Comparison of ENCODE assay signal across 1 cellular context in the genomic region with DNA sequence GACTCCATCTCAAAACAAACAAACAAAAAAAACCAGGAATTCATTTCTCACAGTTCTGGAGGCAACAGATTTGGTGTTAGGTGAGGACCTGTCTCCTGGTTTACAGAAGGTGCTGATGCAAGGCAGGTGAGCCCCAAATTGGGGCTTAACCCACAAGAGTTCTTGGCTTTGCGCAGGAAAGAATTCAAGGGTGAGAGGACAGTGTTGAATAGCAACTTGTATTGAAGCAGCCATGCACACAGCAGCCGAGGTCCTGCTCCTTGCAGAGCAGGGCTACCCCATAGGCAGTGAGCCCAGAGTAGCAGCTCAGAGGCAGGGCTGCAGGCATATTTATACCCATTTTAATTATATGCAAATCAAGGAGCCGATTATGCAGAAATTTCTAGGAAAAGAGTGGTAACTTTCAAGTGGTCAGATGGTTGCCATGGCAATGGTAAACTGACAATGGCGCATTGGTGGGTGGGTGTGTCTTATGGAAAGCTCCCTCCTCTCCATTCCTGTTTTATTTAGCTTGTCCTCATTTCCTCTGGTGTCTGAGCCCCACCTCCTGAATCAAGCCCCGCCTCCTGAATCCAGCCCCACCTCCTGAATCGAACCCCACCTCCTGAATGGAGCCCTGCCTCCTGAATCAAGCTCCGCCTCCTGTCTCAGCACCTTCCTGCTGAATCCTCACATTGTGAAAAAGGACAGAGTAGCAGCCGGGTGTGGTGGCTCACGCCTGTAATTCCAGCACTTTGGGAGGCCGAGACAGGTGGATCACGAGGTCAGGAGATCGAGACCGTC.
TF ChIP-seq lines count a peak whose summit lies in the region.

No MANE protein-coding gene starts in this region.

TF ChIP-seq in IMR-90, 13 proteins besides CTCF, POLR2A, EP300 and RAD21:
- no peak for TF ChIP-seq CEBPB (IDR thresholded peaks at IDR 0.05; ENCODE audit: low read depth, low read length)
- no peak for TF ChIP-seq RFX5 (IDR thresholded peaks at IDR 0.05; ENCODE audit: low read depth, low read length)
- TF ChIP-seq CHD1 (IDR thresholded peaks at IDR 0.05; ENCODE audit: low read depth, low read length): no peak
- TF ChIP-seq MAFK (IDR thresholded peaks at IDR 0.05; ENCODE audit: low read depth, low read length): no peak
- TF ChIP-seq USF2 (IDR thresholded peaks at IDR 0.05; ENCODE audit: low read depth, low read length): no peak
- TF ChIP-seq NFE2L2 (IDR thresholded peaks at IDR 0.05; ENCODE audit: low read depth, low read length): no peak
- TF ChIP-seq BHLHE40 (IDR thresholded peaks at IDR 0.05; ENCODE audit: low read depth, low read length): no peak
- no peak for TF ChIP-seq MXI1 (IDR thresholded peaks at IDR 0.05; ENCODE audit: borderline replicate concordance, low read depth, low read length)
- no peak for TF ChIP-seq FOS (IDR thresholded peaks at IDR 0.05; ENCODE audit: low read depth, low read length)
- TF ChIP-seq MAZ (IDR thresholded peaks at IDR 0.05; ENCODE audit: borderline replicate concordance, low read depth, low read length): no peak
- TF ChIP-seq ELK1 (IDR thresholded peaks at IDR 0.05; ENCODE audit: borderline replicate concordance, low read depth, low read length): no peak
- TF ChIP-seq SMC3 (IDR thresholded peaks at IDR 0.05; ENCODE audit: low read depth, low read length): no peak
- TF ChIP-seq RCOR1 (IDR thresholded peaks at IDR 0.05; ENCODE audit: insufficient replicate concordance, low read length): no peak
